ENCODE assay signal across 5 cellular contexts in genomic region chr20:23466961-23467360, GRCh38. TPM values are rescaled to one million over a fixed set of nuclear protein-coding genes. Genes with fewer than 3 reads are reported as not detected.
"Had no signal": no experiment of that assay in that cellular context is flagged by ENCODE, and none has a peak within 500 bp of the region (broad histone marks: within the 10 kb centered on the region; RNA-seq: fewer than 3 reads in every experiment).

No MANE protein-coding gene starts in this region.

RNA-seq across cellular contexts. Expression of gene CST11, which starts 14.3 kb away (rescaled TPM):
- total RNA-seq: HT-29, HT1080, IMR-90, K562 had no signal
- polyA plus RNA-seq: IgD-negative memory B cell, IMR-90, K562 had no signal

RNA-seq across cellular contexts. Expression of gene CST8, which starts 24.0 kb away (rescaled TPM):
- total RNA-seq: HT-29, HT1080, IMR-90, K562 had no signal
- polyA plus RNA-seq: IgD-negative memory B cell, IMR-90, K562 had no signal

RNA-seq across cellular contexts. Expression of gene CSTL1, which starts 27.5 kb away (rescaled TPM):
- total RNA-seq: HT-29, HT1080, IMR-90, K562 had no signal
- polyA plus RNA-seq: IgD-negative memory B cell, IMR-90, K562 had no signal
